ENCODE assay signal across 9 cellular contexts in the genomic region with DNA sequence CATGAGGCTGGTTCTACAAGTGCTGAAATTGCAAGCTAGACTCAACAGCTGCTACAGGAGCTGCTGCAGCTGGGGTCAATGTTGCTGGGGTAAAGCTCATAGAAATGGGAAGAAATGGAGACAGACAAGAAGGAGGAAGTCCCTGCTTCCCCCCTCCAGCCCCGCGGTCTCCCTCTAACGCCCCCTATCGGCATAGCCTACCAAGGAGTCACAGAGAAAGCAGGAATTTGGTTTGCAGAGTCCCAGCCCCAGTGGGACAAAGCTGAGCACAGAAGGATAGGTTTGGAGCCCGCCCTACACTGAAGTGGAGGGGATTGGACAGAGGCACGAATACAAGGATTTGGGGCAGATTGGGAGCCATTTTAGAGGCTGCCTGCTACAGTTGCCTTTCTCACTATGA.
A peak's percentile ranks its signal among the peaks of the same experiment; 100 is the strongest.
DNase-seq lines count a peak whose midpoint lies in the region; FAIRE-seq and TF ChIP-seq lines count a peak whose summit lies in the region.
"Had no signal": no experiment of that assay in that cellular context is flagged by ENCODE, and none has a peak within 500 bp of the region (broad histone marks: within the 10 kb centered on the region; RNA-seq: fewer than 3 reads in every experiment).

No MANE protein-coding gene starts in this region.

- FAIRE-seq in H54 (lab: Jason Lieb, UNC) = no peak

- no peaks in the 10 kb centered on the region for H3K27me3 ChIP-seq in BJ (ENCODE audit: control insufficient read depth, insufficient read depth, low read length)

- no peaks in the 10 kb centered on the region for H3K36me3 ChIP-seq in BJ (ENCODE audit: control insufficient read depth, insufficient read depth, low read length)

- POLR2A ChIA-PET in BJ (lab: Charles Lee) = no interaction called here

- TF ChIP-seq CTCF in BJ (IDR thresholded peaks at IDR 0.05; ENCODE audit: insufficient read depth, low read depth, low read length) = 0 out of 2 replicates have a peak, but pooled peaks have one; percentile 15
- TF ChIP-seq CTCF in fibroblast of villous mesenchyme (IDR thresholded peaks at IDR 0.05; ENCODE audit: insufficient read depth, low read depth, low read length) = peak; percentile 32

- CTCF ChIA-PET in BJ (lab: Yijun Ruan, JAX) = interaction anchor here (1.0 to 1.2 kb wide), 2 partner anchors 8 to 32 kb away, joined by 3 read pairs; no protein-coding TSS in a partner anchor

- DNase-seq in BJ (ENCODE audit: low read depth) = no peak
- peak; percentile 12 for DNase-seq in H54 (ENCODE audit: insufficient read length, low spot score)
- peak; percentile 75 for DNase-seq in OCI-M1 (lab: John Stamatoyannopoulos, UW)
- DNase-seq in fibroblast of villous mesenchyme (ENCODE audit: low read depth) = no peak
- no peak for DNase-seq in nucleus accumbens (lab: John Stamatoyannopoulos, UW)
- no peak for DNase-seq in NCI-H128 (lab: John Stamatoyannopoulos, UW; ENCODE audit: unreplicated experiment)
- no peak for DNase-seq in NCI-H2081 treated with DMSO at 0.1 percent for 48 hours (lab: John Stamatoyannopoulos, UW)
- DNase-seq in midbrain (lab: John Stamatoyannopoulos, UW) = no peak
- DNase-seq: head of caudate nucleus had no signal

- H3K4me3 ChIP-seq in BJ (ENCODE audit: low read depth, low read length) = no peak overlapping the region
- no peak overlapping the region for H3K4me3 ChIP-seq in fibroblast of villous mesenchyme (ENCODE audit: low read depth, low read length)

- TF ChIP-seq POLR2A in H54 (IDR thresholded peaks at IDR 0.05; ENCODE audit: low read depth, low read length) = no peak

Comparison
In these comparisons a context has a peak if more than half of its experiments do, and no peak if none do; other contexts are left out.
1. DNase-seq: peak in H54 (single experiment) and OCI-M1 (single experiment); none in BJ (single experiment), fibroblast of villous mesenchyme (single experiment), nucleus accumbens (0 of 56), NCI-H128 (single experiment), NCI-H2081 treated with DMSO at 0.1 percent for 48 hours (single experiment) and midbrain (single experiment).